In genomic region chr1:88774151-88774556, GRCh38 we compare ENCODE assay signal across 12 cellular contexts.
A peak's percentile ranks its signal among the peaks of the same experiment; 100 is the strongest.
DNase-seq lines count a peak whose midpoint lies in the region; TF ChIP-seq lines count a peak whose summit lies in the region.
"Had no signal": no experiment of that assay in that cellular context is flagged by ENCODE, and none has a peak within 500 bp of the region (broad histone marks: within the 10 kb centered on the region; RNA-seq: fewer than 3 reads in every experiment).

No MANE protein-coding gene starts in this region.

- peak; percentile 17 for TF ChIP-seq EP300 in transverse colon (IDR thresholded peaks at IDR 0.05; ENCODE audit: low read depth)

- peaks cover 0 to 20% (median 0%) of the 10 kb centered on the region in 4 donors for H3K4me1 ChIP-seq in transverse colon
- H3K4me1 ChIP-seq: adrenal gland, gastrocnemius medialis had no signal

- H3K4me3 ChIP-seq in transverse colon, result no peak overlapping the region
- H3K4me3 ChIP-seq: adrenal gland, gastrocnemius medialis, SK-N-MC had no signal

- in situ Hi-C loops in transverse colon (cut with MboI; ENCODE audit: low pct_ligation_motif_present in 1 of 4, low pct_unique_long_range_greater_than_20kb in 1 of 4, low sequenced_read_pairs in 3 of 4), result no loop called here

- no peaks in the 10 kb centered on the region for H3K27me3 ChIP-seq in transverse colon
- H3K27me3 ChIP-seq: adrenal gland, gastrocnemius medialis had no signal

- no peak for TF ChIP-seq CTCF in transverse colon (IDR thresholded peaks at IDR 0.05)

- peak; percentile 7 for DNase-seq in activated naive CD4-positive, alpha-beta T cell treated with Interleukin-2 at 50 U/mL for 16 hours
- no peak for DNase-seq in activated naive CD4-positive, alpha-beta T cell (lab: John Stamatoyannopoulos, UW)
- peak; percentile 46 to 47 for DNase-seq in activated T-cell treated with anti-CD3 and anti-CD28 coated beads, Interleukin-2, amount 50 U/mL, for 48 hours
- peak; percentile 29 for DNase-seq in iPS-NIHi11 (ENCODE audit: low spot score)
- DNase-seq in transverse colon, result peak; percentile 66
- DNase-seq in NCI-H1417 (lab: John Stamatoyannopoulos, UW), result no peak
- DNase-seq in activated CD8-positive, alpha-beta memory T cell treated with anti-CD3 and anti-CD28 coated beads for 24 hours, result no peak
- no peak for DNase-seq in NCI-H1105 treated with DMSO at 0.1 percent for 48 hours (lab: John Stamatoyannopoulos, UW)
- DNase-seq: gastrocnemius medialis, NCI-H1092 had no signal

- WGBS in transverse colon (ENCODE audit: low coverage in 1 of 2), 2 donors, result 33 to 53% methylated on average over 1 of the region's 1 CpG

- peak overlapping the region; percentile 60 to 80 (median 76) for H3K27ac ChIP-seq in transverse colon
- H3K27ac ChIP-seq: adrenal gland, gastrocnemius medialis, SK-N-MC had no signal

- H3K36me3 ChIP-seq in transverse colon, result peaks cover 0 to 21% (median 10%) of the 10 kb centered on the region in 4 donors

- peak; percentile 41 for TF ChIP-seq POLR2A in transverse colon (IDR thresholded peaks at IDR 0.05)

- intact Hi-C loops in transverse colon (cut with DNase I; ENCODE audit: low total_unique reads), result no loop called here

- no peaks in the 10 kb centered on the region for H3K9me3 ChIP-seq in transverse colon
- H3K9me3 ChIP-seq: adrenal gland, gastrocnemius medialis had no signal

Comparison
In these comparisons a context has a peak if more than half of its experiments do, and no peak if none do; other contexts are left out.
1. DNase-seq: peak in activated naive CD4-positive, alpha-beta T cell treated with Interleukin-2 at 50 U/mL for 16 hours (single experiment), activated T-cell treated with anti-CD3 and anti-CD28 coated beads, Interleukin-2, amount 50 U/mL, for 48 hours (2 of 2), iPS-NIHi11 (single experiment) and transverse colon (single experiment); none in activated naive CD4-positive, alpha-beta T cell (0 of 4), NCI-H1417 (0 of 3), activated CD8-positive, alpha-beta memory T cell treated with anti-CD3 and anti-CD28 coated beads for 24 hours (single experiment) and NCI-H1105 treated with DMSO at 0.1 percent for 48 hours (single experiment).